ENCODE assay signal across 8 cellular contexts in the genomic region with DNA sequence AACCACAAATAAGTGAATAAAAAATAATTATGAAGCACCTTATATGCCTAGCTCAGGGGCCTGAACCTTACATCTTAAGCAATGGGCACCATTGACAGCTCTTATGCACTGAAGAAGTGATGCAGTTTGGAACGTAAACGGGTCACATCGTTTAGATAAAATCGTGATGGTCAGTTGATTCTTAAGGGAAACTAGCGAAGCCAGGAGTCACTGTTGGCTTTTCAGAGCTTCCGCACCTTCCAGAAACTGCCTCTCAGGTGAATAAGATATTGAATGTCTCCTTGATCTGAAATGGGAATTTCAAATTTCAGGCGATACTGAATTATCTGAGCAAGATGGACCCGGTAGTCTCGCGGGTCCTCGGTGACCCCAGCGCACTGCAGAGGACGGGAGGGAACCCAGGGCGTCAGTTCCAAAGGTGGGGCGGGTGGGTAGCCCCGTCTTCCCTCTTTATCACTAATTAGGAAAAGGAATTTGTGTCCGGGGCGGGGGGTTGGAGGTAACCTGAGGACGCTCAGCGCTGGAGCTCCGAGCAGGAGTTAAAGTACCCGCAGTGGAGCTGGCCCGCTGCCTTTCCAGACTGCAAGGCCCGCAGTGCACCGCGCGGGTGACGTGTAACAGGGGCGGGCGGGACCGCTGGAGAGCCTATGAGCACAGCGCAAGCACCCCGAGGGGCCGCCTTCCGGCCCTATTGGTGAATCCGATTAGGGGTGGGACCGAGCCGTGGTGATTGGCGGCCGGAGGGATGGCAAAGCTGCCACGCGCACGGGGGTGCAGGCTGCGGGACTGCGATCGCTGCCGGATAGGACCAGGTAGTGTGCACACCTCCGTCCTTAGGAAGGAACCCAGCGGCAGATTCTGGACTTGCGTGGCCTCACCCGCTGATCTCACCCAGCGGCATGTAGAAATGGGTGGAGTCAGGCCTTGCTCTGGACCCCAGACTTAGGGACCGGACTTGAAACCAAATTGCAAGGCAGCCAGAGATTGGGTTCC. TPM values are rescaled to one million over a fixed set of nuclear protein-coding genes. Genes with fewer than 3 reads are reported as not detected.
DNase-seq lines count a peak whose midpoint lies in the region; ATAC-seq and TF ChIP-seq lines count a peak whose summit lies in the region.

No MANE protein-coding gene starts in this region.

- H3K27ac ChIP-seq in caudate nucleus (ENCODE audit: low read depth, low read length): peak overlapping the region; percentile 54

- TF ChIP-seq POLR2A in GM18951 (IDR thresholded peaks at IDR 0.05; ENCODE audit: extremely low read depth, insufficient read depth, insufficient read length): peak; percentile 68

- H3K27me3 Mint-ChIP-seq in activated B cell treated with CpG ODN at 0.5 μM for 24 hours: no peaks in the 10 kb centered on the region

- POLR2A ChIA-PET in activated B cell treated with CpG ODN at 0.5 μM for 24 hours (lab: Charles Lee): interaction anchor here (0.7 to 1.9 kb wide), 7 partner anchors 19 to 206 kb away, joined by 3 to 16 read pairs (median 3); a partner anchor contains a TSS

- DNase-seq in AG08395 (ENCODE audit: low spot score) (peak; percentile 99), NCI-H345 (lab: John Stamatoyannopoulos, UW) (peak; percentile 97), activated B cell treated with CpG ODN at 0.5 μM for 24 hours (peak; percentile 91), caudate nucleus (lab: John Stamatoyannopoulos, UW) (peak; percentile 68 to 99 (median 97)), inferior parietal cortex (ENCODE audit: extremely low spot score) (peak; percentile 96), smooth muscle cell of the brain vasculature (ENCODE audit: low read depth, low spot score) (peak; percentile 87)

- H3K4me1 Mint-ChIP-seq in activated B cell treated with CpG ODN at 0.5 μM for 24 hours: peaks cover 11% of the 10 kb centered on the region

- CTCF ChIA-PET in activated B cell treated with CpG ODN at 0.5 μM for 24 hours (lab: Charles Lee): interaction anchor here (1.2 to 3.2 kb wide), 3 partner anchors 14 to 30 kb away, joined by 3 to 8 read pairs (median 5); no protein-coding TSS in a partner anchor

- H3K9me3 Mint-ChIP-seq in activated B cell treated with CpG ODN at 0.5 μM for 24 hours: no peaks in the 10 kb centered on the region

- H3K27ac Mint-ChIP-seq in activated B cell treated with CpG ODN at 0.5 μM for 24 hours: peak overlapping the region; percentile 86

- in situ Hi-C loops in GM18951 (cut with MboI; ENCODE audit: low sequenced_read_pairs, unreplicated experiment): no loop called here

- peak overlapping the region; percentile 90 for H3K4me3 Mint-ChIP-seq in activated B cell treated with CpG ODN at 0.5 μM for 24 hours

- ATAC-seq in HG03175 (IDR thresholded peaks at IDR 0.05; ENCODE audit: unreplicated experiment): peak; percentile 100
- peak; percentile 100 for ATAC-seq in activated B cell treated with CpG ODN at 0.5 μM for 24 hours (ENCODE audit: low read depth)

- peaks cover 3% of the 10 kb centered on the region for H3K36me3 Mint-ChIP-seq in activated B cell treated with CpG ODN at 0.5 μM for 24 hours (ENCODE audit: low read depth)

- intact Hi-C loops in activated B cell treated with CpG ODN at 0.5 μM for 24 hours (cut with micrococcal nuclease): loop anchor here (1.0 to 5.0 kb wide), 5 partner anchors 21 to 822 kb away; a partner anchor contains a TSS

- no peak for TF ChIP-seq CTCF in activated B cell treated with CpG ODN at 0.5 μM for 24 hours (IDR thresholded peaks at IDR 0.05)

RNA-seq across cellular contexts. Expression of a gene that starts 19.7 kb away (rescaled TPM):
- 4.0 and 10.4 TPM in 2 replicates for total RNA-seq in activated B cell treated with CpG ODN at 0.5 μM for 24 hours

Comparison
In these comparisons a context has a peak if more than half of its experiments do, and no peak if none do; other contexts are left out.
1. Peak in every context shown above with its lines: DNase-seq, ATAC-seq and H3K27ac ChIP-seq.